Comparison of ENCODE assay signal across 23 cellular contexts in the genomic region with DNA sequence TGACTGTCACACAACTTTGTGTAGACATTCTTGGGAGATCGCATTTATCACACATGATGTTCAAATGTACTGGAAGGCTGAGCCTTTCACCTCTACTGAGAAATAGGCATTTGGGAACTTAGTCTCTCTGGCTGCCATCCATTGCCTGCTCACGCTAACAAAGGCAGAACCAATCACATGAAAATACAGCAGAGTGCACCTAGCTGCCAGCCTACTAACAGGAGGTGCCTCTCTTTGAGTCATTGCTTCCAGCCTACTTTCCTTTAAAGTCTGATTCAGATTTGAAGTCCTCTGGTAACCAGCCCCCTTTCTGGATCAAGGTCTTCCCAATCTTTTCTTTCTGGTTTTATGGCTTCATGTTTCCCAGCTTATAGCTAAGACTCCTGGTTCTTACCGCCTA.
"Had no signal": no experiment of that assay in that cellular context is flagged by ENCODE, and none has a peak within 500 bp of the region (broad histone marks: within the 10 kb centered on the region; RNA-seq: fewer than 3 reads in every experiment).

No MANE protein-coding gene starts in this region.

- H3K27ac Mint-ChIP-seq: activated CD4-positive, alpha-beta memory T cell treated with anti-CD3 and anti-CD28 coated beads for 36 hours; activated naive CD4-positive, alpha-beta T cell treated with anti-CD3 and anti-CD28 coated beads, Interleukin-2, amount 10 ng/mL, durations not matched to agents 7 days and 5 days; stimulated activated naive CD8-positive, alpha-beta T cell treated with anti-CD3 and anti-CD28 coated beads, Interleukin-15, Interleukin-2, amounts not matched to agents 100 ng/mL and 50 ng/mL, for 24 hours; type B pancreatic cell had no signal

- H3K27me3 ChIP-seq: heart left ventricle, spleen had no signal

- H3K4me1 ChIP-seq: left ventricle myocardium inferior, spleen had no signal

- FAIRE-seq: endothelial cell of umbilical vein, islet of Langerhans had no signal

- H3K4me3 Mint-ChIP-seq: activated CD4-positive, alpha-beta memory T cell treated with anti-CD3 and anti-CD28 coated beads for 36 hours; activated naive CD4-positive, alpha-beta T cell treated with anti-CD3 and anti-CD28 coated beads, Interleukin-2, amount 10 ng/mL, durations not matched to agents 7 days and 5 days; effector memory CD8-positive, alpha-beta T cell; natural killer cell treated with Interleukin-12 subunit alpha and Interleukin-12 subunit beta and Interleukin-15 and Interleukin-18, amount 100 ng/mL, for 72 hours; stimulated activated naive CD8-positive, alpha-beta T cell treated with anti-CD3 and anti-CD28 coated beads, Interleukin-15, Interleukin-2, amounts not matched to agents 100 ng/mL and 50 ng/mL, for 24 hours; type B pancreatic cell had no signal

- H3K36me3 ChIP-seq: heart left ventricle, left ventricle myocardium inferior, spleen had no signal

- H3K27ac ChIP-seq: heart left ventricle, left ventricle myocardium inferior, spleen, VCaP had no signal

- H3K4me3 ChIP-seq: heart left ventricle, left ventricle myocardium inferior, lung, mucosa of descending colon, spleen had no signal

- ATAC-seq: effector memory CD8-positive, alpha-beta T cell; esophagus mucosa; heart left ventricle; mucosa of descending colon; natural killer cell treated with Interleukin-12 subunit alpha and Interleukin-12 subunit beta and Interleukin-15 and Interleukin-18, amount 100 ng/mL, for 72 hours; right cardiac atrium had no signal

- H3K9me3 Mint-ChIP-seq: activated naive CD4-positive, alpha-beta T cell treated with anti-CD3 and anti-CD28 coated beads, Interleukin-2, amount 10 ng/mL, durations not matched to agents 7 days and 5 days; effector memory CD8-positive, alpha-beta T cell; natural killer cell treated with Interleukin-12 subunit alpha and Interleukin-12 subunit beta and Interleukin-15 and Interleukin-18, amount 100 ng/mL, for 72 hours; type B pancreatic cell had no signal

- H3K9me3 ChIP-seq: heart left ventricle, left ventricle myocardium inferior, mucosa of descending colon, spleen had no signal

- H3K27me3 Mint-ChIP-seq: activated CD4-positive, alpha-beta memory T cell treated with anti-CD3 and anti-CD28 coated beads for 36 hours; activated naive CD4-positive, alpha-beta T cell treated with anti-CD3 and anti-CD28 coated beads, Interleukin-2, amount 10 ng/mL, durations not matched to agents 7 days and 5 days; effector memory CD8-positive, alpha-beta T cell; stimulated activated naive CD8-positive, alpha-beta T cell treated with anti-CD3 and anti-CD28 coated beads, Interleukin-15, Interleukin-2, amounts not matched to agents 100 ng/mL and 50 ng/mL, for 24 hours; type B pancreatic cell had no signal

- DNase-seq: activated CD4-positive, alpha-beta memory T cell treated with anti-CD3 and anti-CD28 coated beads for 36 hours; activated CD4-positive, alpha-beta T cell treated with anti-CD3 and anti-CD28 coated beads for 48 hours; activated effector memory CD4-positive, alpha-beta T cell treated with Interleukin-2 at 50 U/mL for 16 hours; activated naive CD4-positive, alpha-beta T cell treated with anti-CD3 and anti-CD28 coated beads, Interleukin-2, amount 10 ng/mL, durations not matched to agents 7 days and 5 days; activated T-cell treated with anti-CD3 and anti-CD28 coated beads, Interleukin-2, amount 50 U/mL, for 48 hours; amygdala; caudate nucleus; cortex of kidney; effector memory CD8-positive, alpha-beta T cell; heart left ventricle; left ventricle myocardium inferior; mucosa of descending colon; posterior cingulate gyrus; right cardiac atrium; spleen had no signal

- H3K36me3 Mint-ChIP-seq: activated CD4-positive, alpha-beta memory T cell treated with anti-CD3 and anti-CD28 coated beads for 36 hours; natural killer cell treated with Interleukin-12 subunit alpha and Interleukin-12 subunit beta and Interleukin-15 and Interleukin-18, amount 100 ng/mL, for 72 hours; type B pancreatic cell had no signal
